18 cellular contexts compared by ENCODE assay signal in the genomic region with DNA sequence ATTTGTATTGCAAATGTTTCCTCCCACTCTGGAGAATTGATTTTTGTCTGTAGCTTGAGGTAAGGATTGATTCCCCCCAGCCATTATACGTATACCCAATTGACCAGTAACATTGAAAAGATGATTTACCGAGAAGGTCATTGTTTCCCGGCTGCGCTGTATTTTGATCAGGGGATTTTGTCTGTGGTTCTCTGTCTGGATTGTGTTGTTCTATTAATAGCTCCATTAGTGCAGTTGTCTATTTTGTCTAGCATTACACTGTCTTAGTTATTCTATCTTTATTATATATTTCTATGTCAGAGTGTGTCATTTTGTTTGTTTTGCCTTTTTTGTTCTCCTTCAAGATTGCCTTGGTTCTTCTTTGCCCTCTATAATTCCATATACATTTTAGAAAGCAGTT.
"Had no signal": no experiment of that assay in that cellular context is flagged by ENCODE, and none has a peak within 500 bp of the region (broad histone marks: within the 10 kb centered on the region; RNA-seq: fewer than 3 reads in every experiment).

No MANE protein-coding gene starts in this region.

- H3K9me3 ChIP-seq: ovary, prostate gland, suprapubic skin, thyroid gland had no signal

- H3K27ac ChIP-seq: coronary artery, hepatocyte, ovary, prostate gland, suprapubic skin, thyroid gland had no signal

- H3K4me3 ChIP-seq: coronary artery, hepatocyte, ovary, prostate gland, skin epidermis, suprapubic skin, thyroid gland had no signal

- H3K4me2 ChIP-seq: hepatocyte had no signal

- DNase-seq: effector CD4-positive, alpha-beta T cell; endodermal cell; foreskin melanocyte; head of caudate nucleus; left colon; natural killer cell; ovary; stimulated activated CD4-positive, alpha-beta T cell treated with anti-CD3 and anti-CD28 coated beads, Interleukin-12 subunit alpha, Interleukin-12 subunit beta, amount 100 ng/mL, for 4 hours; stimulated activated naive CD8-positive, alpha-beta T cell treated with anti-CD3 and anti-CD28 coated beads, Interleukin-15, Interleukin-2, amounts not matched to agents 100 U/mL and 50 U/mL, for 24 hours; thyroid gland had no signal

- FAIRE-seq: endothelial cell of umbilical vein, urothelium cell line had no signal

- ATAC-seq: left colon; natural killer cell; sciatic nerve; stimulated activated naive CD8-positive, alpha-beta T cell treated with anti-CD3 and anti-CD28 coated beads, Interleukin-15, Interleukin-2, amounts not matched to agents 100 U/mL and 50 U/mL, for 24 hours had no signal

- H3K36me3 ChIP-seq: ovary, prostate gland had no signal

- H3K4me1 ChIP-seq: prostate gland had no signal

- H2AFZ ChIP-seq: hepatocyte had no signal

- H3K27me3 ChIP-seq: hepatocyte, ovary, suprapubic skin, thyroid gland had no signal
